ENCODE assay signal across 31 cellular contexts in genomic region chr3:53042654-53043053, GRCh38. TPM values are rescaled to one million over a fixed set of nuclear protein-coding genes. Genes with fewer than 3 reads are reported as not detected.
DNase-seq lines count a peak whose midpoint lies in the region; ATAC-seq, FAIRE-seq and TF ChIP-seq lines count a peak whose summit lies in the region.
"Had no signal": no experiment of that assay in that cellular context is flagged by ENCODE, and none has a peak within 500 bp of the region (broad histone marks: within the 10 kb centered on the region; RNA-seq: fewer than 3 reads in every experiment).

No MANE protein-coding gene starts in this region.

- peak overlapping the region in 3 of 4 donors; percentile 42 to 98 (median 97) for H3K4me3 Mint-ChIP-seq in CD4-positive, CD25-positive, alpha-beta regulatory T cell

- H4K20me1 ChIP-seq in PC-3 (ENCODE audit: low read length), result 0 out of 2 replicates have a peak, but pooled peaks cover 8% of the 10 kb centered on the region

- no peak overlapping the region for H4K8ac ChIP-seq in trophoblast cell (ENCODE audit: low read depth, low read length)

- no peak for TF ChIP-seq POLR2A in A549 (IDR thresholded peaks at IDR 0.05; ENCODE audit: low read length)

- no peaks in the 10 kb centered on the region for H3K36me3 ChIP-seq in CD4-positive, CD25-positive, alpha-beta regulatory T cell (ENCODE audit: control insufficient read depth, insufficient read depth, low read length)
- no peaks in the 10 kb centered on the region for H3K36me3 ChIP-seq in PC-3 (ENCODE audit: low read depth, low read length)
- H3K36me3 ChIP-seq in endocrine pancreas (ENCODE audit: control insufficient read depth, insufficient read depth, low read length), result no peaks in the 10 kb centered on the region
- no peaks in the 10 kb centered on the region for H3K36me3 ChIP-seq in trophoblast cell (ENCODE audit: control insufficient read depth in 1 of 2, insufficient read depth in 2 of 2, low read length in 2 of 2)
- H3K36me3 ChIP-seq: left lung, pancreas, tibial artery had no signal

- no peak overlapping the region for H2AK5ac ChIP-seq in trophoblast cell (ENCODE audit: low read length)

- intact Hi-C loops in PC-3 (cut with micrococcal nuclease), result no loop called here

- H2BK120ac ChIP-seq in trophoblast cell (ENCODE audit: insufficient read depth, low read length, poor library complexity), result no peak overlapping the region

- no TSS peak for BruUV-seq in PC-3 (replicated peaks; lab: Mats Ljungman, UMichigan)

- no peak overlapping the region for H3K9ac ChIP-seq in PC-3 (ENCODE audit: low read length)
- H3K9ac ChIP-seq in endocrine pancreas (ENCODE audit: control insufficient read depth, insufficient read depth, low read length), result no peak overlapping the region
- no peak overlapping the region for H3K9ac ChIP-seq in trophoblast cell (ENCODE audit: low read length)
- H3K9ac ChIP-seq: KMS-11 had no signal

- no peak for FAIRE-seq in A549 (lab: Jason Lieb, UNC)
- FAIRE-seq: bronchial epithelial cell, pancreas had no signal

- H3K27ac ChIP-seq in A549, result no peak overlapping the region
- no peak overlapping the region for H3K27ac ChIP-seq in CD4-positive, CD25-positive, alpha-beta regulatory T cell (ENCODE audit: insufficient read depth, low read length, poor library complexity, severe bottlenecking)
- no peak overlapping the region for H3K27ac ChIP-seq in PC-3 (ENCODE audit: low read length)
- no peak overlapping the region for H3K27ac ChIP-seq in trophoblast cell (ENCODE audit: low read depth, low read length)
- H3K27ac ChIP-seq: coronary artery, KMS-11, left lung, pancreas, SJSA1, tibial artery had no signal

- peaks cover 0 to 2% (median 0%) of the 10 kb centered on the region in 7 donors for H3K9me3 Mint-ChIP-seq in CD4-positive, CD25-positive, alpha-beta regulatory T cell
- H3K9me3 Mint-ChIP-seq: effector memory CD8-positive, alpha-beta T cell; immature natural killer cell; naive B cell; stimulated activated naive CD8-positive, alpha-beta T cell treated with anti-CD3 and anti-CD28 coated beads, Interleukin-15, amount 100 ng/mL, for 72 hours had no signal

- H3K4me1 ChIP-seq in A549 (peaks cover 57% of the 10 kb centered on the region), PC-3 (ENCODE audit: insufficient read depth, low read length) (peaks cover 34% of the 10 kb centered on the region), endocrine pancreas (ENCODE audit: control insufficient read depth, insufficient read depth, low read length) (peaks cover 29% of the 10 kb centered on the region), trophoblast cell (ENCODE audit: control insufficient read depth in 1 of 2, insufficient read depth in 2 of 2, low read length in 2 of 2) (peaks cover 0 to 7% of the 10 kb centered on the region in 2 experiments)
- H3K4me1 ChIP-seq in CD4-positive, CD25-positive, alpha-beta regulatory T cell (ENCODE audit: control insufficient read depth, insufficient read depth, low read length, poor library complexity, severe bottlenecking), result peaks cover 30% of the 10 kb centered on the region

- DNase-seq in A549 (ENCODE audit: low read depth in 1 of 2, low spot score in 1 of 2) (no peak), PC-3 (no peak), NCI-H1092 treated with DMSO at 0.1 percent for 48 hours (lab: John Stamatoyannopoulos, UW) (no peak), GM19238 (ENCODE audit: insufficient read length, low spot score) (no peak), trophoblast cell (no peak), anterior cingulate cortex (lab: John Stamatoyannopoulos, UW) (no peak)
- DNase-seq in CD4-positive, CD25-positive, alpha-beta regulatory T cell, result no peak
- DNase-seq: activated CD4-positive, alpha-beta T cell treated with anti-CD3 and anti-CD28 coated beads for 48 hours; activated effector memory CD4-positive, alpha-beta T cell treated with Interleukin-2 at 50 U/mL for 16 hours; amniotic stem cell; DMS153; effector memory CD8-positive, alpha-beta T cell; foreskin melanocyte; GOT3; immature natural killer cell; left lung; naive B cell; NCI-H1694; NCI-H2171 treated with DMSO at 0.1 percent for 48 hours; NCI-H524 treated with DMSO at 0.1 percent for 48 hours; pancreas; stimulated activated CD4-positive, alpha-beta T cell treated with anti-CD3 and anti-CD28 coated beads, Interleukin-4, amount 100 ng/mL, for 4 hours; stimulated activated naive CD8-positive, alpha-beta T cell treated with anti-CD3 and anti-CD28 coated beads, Interleukin-15, amount 100 ng/mL, for 72 hours; tibial artery had no signal

- TF ChIP-seq CTCF in A549 (IDR thresholded peaks at IDR 0.05) (no peak), PC-3 (conservative IDR thresholded peaks at IDR 0.05; ENCODE audit: low read depth, low read length) (no peak)

- ATAC-seq in A549, result no peak
- ATAC-seq in CD4-positive, CD25-positive, alpha-beta regulatory T cell (ENCODE audit: low read depth in 2 of 2), result no peak
- ATAC-seq in PC-3, result no peak
- ATAC-seq: effector memory CD8-positive, alpha-beta T cell; esophagus mucosa; left lung; pancreas; sciatic nerve; stimulated activated naive CD8-positive, alpha-beta T cell treated with anti-CD3 and anti-CD28 coated beads, Interleukin-15, amount 100 ng/mL, for 72 hours had no signal

- peaks cover 71% of the 10 kb centered on the region for H3K79me2 ChIP-seq in PC-3 (ENCODE audit: low read length)
- H3K79me2 ChIP-seq in trophoblast cell (ENCODE audit: control insufficient read depth, insufficient read depth, low read length, poor library complexity), result peaks cover 7% of the 10 kb centered on the region

- H3K27me3 Mint-ChIP-seq in CD4-positive, CD25-positive, alpha-beta regulatory T cell, result peaks cover 10% of the 10 kb centered on the region
- H3K27me3 Mint-ChIP-seq: effector memory CD8-positive, alpha-beta T cell; naive B cell had no signal

- no peak overlapping the region for H2BK12ac ChIP-seq in trophoblast cell (ENCODE audit: low read length)

- CTCF ChIA-PET in A549 (lab: Yijun Ruan, JAX), result no interaction called here
- CTCF ChIA-PET in PC-3 (lab: Charles Lee), result no interaction called here

- POLR2A ChIA-PET in A549 (lab: Yijun Ruan, JAX) (no interaction called here), PC-3 (lab: Charles Lee; ENCODE audit: unreplicated experiment) (no interaction called here)

- no peak overlapping the region for H2BK5ac ChIP-seq in trophoblast cell (ENCODE audit: low read depth, low read length, poor library complexity)

- H3K4me2 ChIP-seq in A549 (peak overlapping the region; percentile 78; the same call in 1 of the 3 replicates), PC-3 (ENCODE audit: low read length) (peak overlapping the region; percentile 87; the same call in 1 of the 2 replicates), trophoblast cell (ENCODE audit: low read length) (no peak overlapping the region)
- H3K4me2 ChIP-seq: KMS-11 had no signal

- WGBS in A549 (ENCODE audit: missing lambda C conversion rate), result 78% methylated on average over 3 of the region's 3 CpGs
- WGBS in trophoblast cell (ENCODE audit: extremely low coverage, insufficient coverage, insufficient read length), result no CpG with 5 or more reads among the region's 3 CpGs

- H3K4me3 ChIP-seq in A549 (no peak overlapping the region), PC-3 (ENCODE audit: low read length) (no peak overlapping the region), endocrine pancreas (ENCODE audit: control insufficient read depth, insufficient read depth, low read length) (peak overlapping the region; percentile 92), trophoblast cell (ENCODE audit: low read depth, low read length) (no peak overlapping the region)
- peak overlapping the region; percentile 93 for H3K4me3 ChIP-seq in CD4-positive, CD25-positive, alpha-beta regulatory T cell (ENCODE audit: low read depth, low read length)
- H3K4me3 ChIP-seq: coronary artery, left lung, pancreas, SJSA1, tibial artery had no signal

- peaks cover 3% of the 10 kb centered on the region for H3K79me1 ChIP-seq in trophoblast cell (ENCODE audit: low read length)

- no peak overlapping the region for H3K14ac ChIP-seq in trophoblast cell (ENCODE audit: low read length)

- no peak for TF ChIP-seq EP300 in A549 (IDR thresholded peaks at IDR 0.05)

- no peak overlapping the region for H3K18ac ChIP-seq in trophoblast cell (ENCODE audit: low read length)

- no peak overlapping the region for H4K91ac ChIP-seq in trophoblast cell (ENCODE audit: low read depth, low read length)

- no peak for TF ChIP-seq RAD21 in A549 (conservative IDR thresholded peaks at IDR 0.05 in 1 of 2, IDR thresholded peaks at IDR 0.05 in 1 of 2)

- H3K4ac ChIP-seq in trophoblast cell (ENCODE audit: low read depth, low read length), result no peak overlapping the region

- H3K27me3 ChIP-seq in CD4-positive, CD25-positive, alpha-beta regulatory T cell (ENCODE audit: control insufficient read depth, insufficient read depth, low read length), result no peaks in the 10 kb centered on the region
- H3K27me3 ChIP-seq in PC-3 (ENCODE audit: low read length), result no peaks in the 10 kb centered on the region
- H3K27me3 ChIP-seq in endocrine pancreas (ENCODE audit: control insufficient read depth, insufficient read depth, low read length), result no peaks in the 10 kb centered on the region
- peaks cover 21% of the 10 kb centered on the region for H3K27me3 ChIP-seq in trophoblast cell (ENCODE audit: insufficient read depth, low read length)
- H3K27me3 ChIP-seq: pancreas, tibial artery had no signal

- no peak overlapping the region for H3K23ac ChIP-seq in trophoblast cell (ENCODE audit: low read length)

- H3K27ac Mint-ChIP-seq in CD4-positive, CD25-positive, alpha-beta regulatory T cell, result peak overlapping the region; percentile 28 to 52 (median 50)
- H3K27ac Mint-ChIP-seq: stimulated activated naive CD8-positive, alpha-beta T cell treated with anti-CD3 and anti-CD28 coated beads, Interleukin-15, amount 100 ng/mL, for 72 hours had no signal

- H3K9me3 ChIP-seq in A549 (no peaks in the 10 kb centered on the region), PC-3 (ENCODE audit: low read length) (no peaks in the 10 kb centered on the region), endocrine pancreas (ENCODE audit: control insufficient read depth, low read length) (no peaks in the 10 kb centered on the region), trophoblast cell (ENCODE audit: insufficient read depth, low read depth, low read length) (no peaks in the 10 kb centered on the region)
- no peaks in the 10 kb centered on the region for H3K9me3 ChIP-seq in CD4-positive, CD25-positive, alpha-beta regulatory T cell (ENCODE audit: control insufficient read depth in 2 of 2, low read length in 2 of 2)
- H3K9me3 ChIP-seq: left lung, pancreas, tibial artery had no signal

- H2AFZ ChIP-seq in PC-3 (ENCODE audit: low read length) (no peak overlapping the region), trophoblast cell (ENCODE audit: insufficient read depth, low read length, poor library complexity) (no peak overlapping the region)

- H3F3A ChIP-seq in PC-3 (ENCODE audit: low read length, unreplicated experiment), result no peaks in the 10 kb centered on the region

- H4K12ac ChIP-seq in trophoblast cell (ENCODE audit: low read depth, low read length), result no peak overlapping the region

- H3K4me1 Mint-ChIP-seq in CD4-positive, CD25-positive, alpha-beta regulatory T cell, result peaks cover 41 to 65% (median 50%) of the 10 kb centered on the region in 4 donors

- peaks cover 4% of the 10 kb centered on the region for H3K36me3 Mint-ChIP-seq in CD4-positive, CD25-positive, alpha-beta regulatory T cell
- H3K36me3 Mint-ChIP-seq: immature natural killer cell, naive B cell had no signal

- H3K9me2 ChIP-seq in PC-3 (replicated peaks; ENCODE audit: low read length), result no peaks in the 10 kb centered on the region

RNA-seq across cellular contexts. Expression of gene SFMBT1, which starts 3.2 kb away (rescaled TPM):
- 9.6 and 9.9 TPM in 2 replicates for polyA plus RNA-seq in A549 (2011; rRNA removed)
- polyA plus RNA-seq in A549 (2012; cell fraction: cytosol; rRNA removed), result 2.9 and 3.7 TPM in 2 replicates
- polyA plus RNA-seq in A549 (2012; cell fraction: nucleus; rRNA removed), result 3.2 and 4.2 TPM in 2 replicates
- polyA plus RNA-seq in A549 (2017; fragmentation: RNase III; extraction: RNeasy Plus Mini Kit Qiagen cat#74134 plus additional on column Dnase treatment), result 7.0 to 7.2 TPM (median 7.1 TPM) in 3 replicates
- 21.4 TPM in 2 replicates for polyA minus RNA-seq in A549 (2011; rRNA and poly(A)+ RNA removed)
- total RNA-seq in CD4-positive, CD25-positive, alpha-beta regulatory T cell, result 31.4 TPM
- polyA plus RNA-seq in CD4-positive, CD25-positive, alpha-beta regulatory T cell, result 10 to 100 TPM; 13.1 to 19.8 (median 15.6) TPM
- total RNA-seq in PC-3 (2014; rRNA removed), result 10.8 and 35.6 TPM in 2 replicates
- polyA plus RNA-seq in trophoblast cell (2013), result 1.4 and 1.8 TPM in 2 replicates

Comparison
In these comparisons a context has a peak if more than half of its experiments do, and no peak if none do; other contexts are left out.
1. H3K4me3 ChIP-seq: peak in CD4-positive, CD25-positive, alpha-beta regulatory T cell (single experiment) and endocrine pancreas (single experiment); none in A549 (single experiment), PC-3 (single experiment) and trophoblast cell (single experiment).